1 cellular context compared by ENCODE assay signal in genomic region chr17:5249615-5250014, GRCh38.
TF ChIP-seq lines count a peak whose summit lies in the region.

No MANE protein-coding gene starts in this region.

TF ChIP-seq in GM23338, 12 proteins besides CTCF, POLR2A, EP300 and RAD21 (continued from another document):
- TF ChIP-seq, protein P1, sequence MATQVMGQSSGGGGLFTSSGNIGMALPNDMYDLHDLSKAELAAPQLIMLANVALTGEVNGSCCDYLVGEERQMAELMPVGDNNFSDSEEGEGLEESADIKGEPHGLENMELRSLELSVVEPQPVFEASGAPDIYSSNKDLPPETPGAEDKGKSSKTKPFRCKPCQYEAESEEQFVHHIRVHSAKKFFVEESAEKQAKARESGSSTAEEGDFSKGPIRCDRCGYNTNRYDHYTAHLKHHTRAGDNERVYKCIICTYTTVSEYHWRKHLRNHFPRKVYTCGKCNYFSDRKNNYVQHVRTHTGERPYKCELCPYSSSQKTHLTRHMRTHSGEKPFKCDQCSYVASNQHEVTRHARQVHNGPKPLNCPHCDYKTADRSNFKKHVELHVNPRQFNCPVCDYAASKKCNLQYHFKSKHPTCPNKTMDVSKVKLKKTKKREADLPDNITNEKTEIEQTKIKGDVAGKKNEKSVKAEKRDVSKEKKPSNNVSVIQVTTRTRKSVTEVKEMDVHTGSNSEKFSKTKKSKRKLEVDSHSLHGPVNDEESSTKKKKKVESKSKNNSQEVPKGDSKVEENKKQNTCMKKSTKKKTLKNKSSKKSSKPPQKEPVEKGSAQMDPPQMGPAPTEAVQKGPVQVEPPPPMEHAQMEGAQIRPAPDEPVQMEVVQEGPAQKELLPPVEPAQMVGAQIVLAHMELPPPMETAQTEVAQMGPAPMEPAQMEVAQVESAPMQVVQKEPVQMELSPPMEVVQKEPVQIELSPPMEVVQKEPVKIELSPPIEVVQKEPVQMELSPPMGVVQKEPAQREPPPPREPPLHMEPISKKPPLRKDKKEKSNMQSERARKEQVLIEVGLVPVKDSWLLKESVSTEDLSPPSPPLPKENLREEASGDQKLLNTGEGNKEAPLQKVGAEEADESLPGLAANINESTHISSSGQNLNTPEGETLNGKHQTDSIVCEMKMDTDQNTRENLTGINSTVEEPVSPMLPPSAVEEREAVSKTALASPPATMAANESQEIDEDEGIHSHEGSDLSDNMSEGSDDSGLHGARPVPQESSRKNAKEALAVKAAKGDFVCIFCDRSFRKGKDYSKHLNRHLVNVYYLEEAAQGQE (IDR thresholded peaks at IDR 0.05; ENCODE audit: unreplicated experiment): no peak
